18 cellular contexts compared by ENCODE assay signal in genomic region chr1:37002898-37003297, GRCh38. TPM values are rescaled to one million over a fixed set of nuclear protein-coding genes. Genes with fewer than 3 reads are reported as not detected.
DNase-seq lines count a peak whose midpoint lies in the region; ATAC-seq and TF ChIP-seq lines count a peak whose summit lies in the region.
"Had no signal": no experiment of that assay in that cellular context is flagged by ENCODE, and none has a peak within 500 bp of the region (broad histone marks: within the 10 kb centered on the region; RNA-seq: fewer than 3 reads in every experiment).

No MANE protein-coding gene starts in this region.

- H3K4me3 Mint-ChIP-seq in endodermal cell, result no peak overlapping the region
- no peak overlapping the region for H3K4me3 Mint-ChIP-seq in stimulated activated naive CD8-positive, alpha-beta T cell treated with anti-CD3 and anti-CD28 coated beads, Interleukin-15, amount 100 ng/mL, for 72 hours
- H3K4me3 Mint-ChIP-seq: CD4-positive, alpha-beta T cell; H9; IgD-negative memory B cell had no signal

- H3K9ac ChIP-seq in HCT116 (ENCODE audit: low read length) (no peak overlapping the region), endodermal cell (ENCODE audit: extremely low read depth, low read length, poor library complexity, severe bottlenecking) (no peak overlapping the region)

- no peaks in the 10 kb centered on the region for H3K4me1 ChIP-seq in HCT116 (ENCODE audit: control insufficient read depth in 1 of 2, insufficient read depth in 2 of 2, low read length in 2 of 2)
- peaks cover 67% of the 10 kb centered on the region for H3K4me1 ChIP-seq in OCI-LY7 (ENCODE audit: insufficient read depth, low read length, poor library complexity, severe bottlenecking)
- H3K4me1 ChIP-seq in endodermal cell (ENCODE audit: control insufficient read depth, insufficient read depth, low read length), result peaks cover 14% of the 10 kb centered on the region
- H3K4me1 ChIP-seq: BE2C, Caco-2 had no signal

- POLR2A ChIA-PET in HCT116 (lab: Charles Lee) (no interaction called here), OCI-LY7 (lab: Charles Lee) (interaction anchor here (0.6 to 2.0 kb wide), 6 partner anchors 13 to 291 kb away, joined by 3 to 9 read pairs (median 3); no protein-coding TSS in a partner anchor)

- no peak for TF ChIP-seq POLR2A in HCT116 (IDR thresholded peaks at IDR 0.05; ENCODE audit: borderline replicate concordance, extremely low read depth, insufficient read depth, insufficient read length)

- ATAC-seq in HCT116, result no peak
- no peak for ATAC-seq in stimulated activated naive CD8-positive, alpha-beta T cell treated with anti-CD3 and anti-CD28 coated beads, Interleukin-15, amount 100 ng/mL, for 72 hours
- ATAC-seq in HG03045 (IDR thresholded peaks at IDR 0.05; ENCODE audit: unreplicated experiment), result no peak
- ATAC-seq: HepG2 had no signal

- peak; percentile 19 for TF ChIP-seq CTCF in 22Rv1 (IDR thresholded peaks at IDR 0.05)
- peak; percentile 23 to 55 (median 50); a peak in 3 of 6 replicates for TF ChIP-seq CTCF in HCT116 (IDR thresholded peaks at IDR 0.05 in 2 of 3, conservative IDR thresholded peaks at IDR 0.05 in 1 of 3; ENCODE audit: borderline replicate concordance in 1 of 3, insufficient read depth in 1 of 3, low read depth in 2 of 3, low read length in 2 of 3)
- TF ChIP-seq CTCF in OCI-LY7 (conservative IDR thresholded peaks at IDR 0.05; ENCODE audit: low read length), result peak; percentile 29; the same call in 1 of the 2 replicates
- TF ChIP-seq CTCF in endodermal cell (conservative IDR thresholded peaks at IDR 0.05), result peak; percentile 29

- TF ChIP-seq RAD21 in HCT116 (IDR thresholded peaks at IDR 0.05; ENCODE audit: low read depth), result peak; percentile 26; the same call in 1 of the 2 replicates

- H3K27me3 ChIP-seq in HCT116 (ENCODE audit: insufficient read depth, low read length) (peaks cover 46% of the 10 kb centered on the region), endodermal cell (ENCODE audit: control insufficient read depth, insufficient read depth, low read length, poor library complexity, severe bottlenecking) (no peaks in the 10 kb centered on the region)
- H3K27me3 ChIP-seq: BE2C had no signal

- peaks cover 28% of the 10 kb centered on the region for H3K4me1 Mint-ChIP-seq in endodermal cell
- H3K4me1 Mint-ChIP-seq in stimulated activated naive CD8-positive, alpha-beta T cell treated with anti-CD3 and anti-CD28 coated beads, Interleukin-15, amount 100 ng/mL, for 72 hours, result no peaks in the 10 kb centered on the region

- no peaks in the 10 kb centered on the region for H3K9me3 ChIP-seq in HCT116 (ENCODE audit: control insufficient read depth in 1 of 2, insufficient read depth in 1 of 2, low read depth in 1 of 2, low read length in 2 of 2)
- no peaks in the 10 kb centered on the region for H3K9me3 ChIP-seq in OCI-LY7 (ENCODE audit: low read length)
- no peaks in the 10 kb centered on the region for H3K9me3 ChIP-seq in endodermal cell (ENCODE audit: control insufficient read depth, low read length)
- H3K9me3 ChIP-seq: BE2C, Caco-2 had no signal

- DNase-seq in HCT116 (ENCODE audit: low read depth, low spot score) (no peak), OCI-LY7 (ENCODE audit: low spot score) (no peak), endodermal cell (no peak), cerebellar cortex (ENCODE audit: low spot score) (no peak)
- no peak for DNase-seq in stimulated activated naive CD8-positive, alpha-beta T cell treated with anti-CD3 and anti-CD28 coated beads, Interleukin-15, amount 100 ng/mL, for 72 hours
- no peak for DNase-seq in stimulated activated naive CD4-positive, alpha-beta T cell treated with Interleukin-2 at 50 U/mL for 16 hours (lab: John Stamatoyannopoulos, UW)
- DNase-seq: BE2C; C1 segment of cervical spinal cord; Caco-2; CD4-positive, alpha-beta T cell; DMS79 treated with DMSO at 0.1 percent for 48 hours; H9; KG1 had no signal

- H2AFZ ChIP-seq in HCT116 (ENCODE audit: low read depth, low read length, poor library complexity, severe bottlenecking) (no peak overlapping the region), OCI-LY7 (ENCODE audit: low read length) (no peak overlapping the region)

- no peak overlapping the region for H3K27ac Mint-ChIP-seq in endodermal cell
- H3K27ac Mint-ChIP-seq in stimulated activated naive CD8-positive, alpha-beta T cell treated with anti-CD3 and anti-CD28 coated beads, Interleukin-15, amount 100 ng/mL, for 72 hours, result no peak overlapping the region
- H3K27ac Mint-ChIP-seq: CD4-positive, alpha-beta T cell; H9; IgD-negative memory B cell had no signal

- H3K79me2 ChIP-seq in HCT116 (ENCODE audit: insufficient read depth, low read length), result no peaks in the 10 kb centered on the region
- no peaks in the 10 kb centered on the region for H3K79me2 ChIP-seq in OCI-LY7 (ENCODE audit: insufficient read depth, low read depth, low read length)

- BruUV-seq in HCT116 (replicated peaks; lab: Mats Ljungman, UMichigan) (no TSS peak), OCI-LY7 (replicated peaks; lab: Mats Ljungman, UMichigan) (no TSS peak)

- no peaks in the 10 kb centered on the region for H3K27me3 Mint-ChIP-seq in endodermal cell (ENCODE audit: insufficient read depth)
- H3K27me3 Mint-ChIP-seq in stimulated activated naive CD8-positive, alpha-beta T cell treated with anti-CD3 and anti-CD28 coated beads, Interleukin-15, amount 100 ng/mL, for 72 hours, result peaks cover 11% of the 10 kb centered on the region

- CTCF ChIA-PET in HCT116 (lab: Charles Lee) (interaction anchor here (0.6 to 2.6 kb wide), 4 partner anchors 11 to 432 kb away, joined by 3 to 7 read pairs (median 4); no protein-coding TSS in a partner anchor), OCI-LY7 (lab: Charles Lee; ENCODE audit: unreplicated experiment) (no interaction called here)

- no peaks in the 10 kb centered on the region for H3K9me3 Mint-ChIP-seq in endodermal cell
- H3K9me3 Mint-ChIP-seq in stimulated activated naive CD8-positive, alpha-beta T cell treated with anti-CD3 and anti-CD28 coated beads, Interleukin-15, amount 100 ng/mL, for 72 hours, result no peaks in the 10 kb centered on the region
- H3K9me3 Mint-ChIP-seq: CD4-positive, alpha-beta T cell; H9; IgD-negative memory B cell had no signal

- RAD21 ChIA-PET in HCT116 (lab: Charles Lee; ENCODE audit: low non-redundant PET in 1 of 2, low total read pairs in 2 of 2, uncharacterized antibody in 2 of 2, unreplicated experiment in 2 of 2), result no interaction called here

- no peak overlapping the region for H3K27ac ChIP-seq in 22Rv1
- no peak overlapping the region for H3K27ac ChIP-seq in HCT116 (ENCODE audit: low read depth, low read length)
- peak overlapping the region; percentile 84 for H3K27ac ChIP-seq in OCI-LY7 (ENCODE audit: low read depth, low read length, poor library complexity, severe bottlenecking)
- no peak overlapping the region for H3K27ac ChIP-seq in endodermal cell (ENCODE audit: low read depth, low read length)

- H4K20me1 ChIP-seq in HCT116 (ENCODE audit: insufficient read depth), result no peaks in the 10 kb centered on the region
- no peaks in the 10 kb centered on the region for H4K20me1 ChIP-seq in OCI-LY7 (ENCODE audit: insufficient read depth, low read length)

- H3K36me3 ChIP-seq in HCT116 (ENCODE audit: control insufficient read depth in 1 of 2, insufficient read depth in 2 of 2, low read length in 2 of 2) (no peaks in the 10 kb centered on the region), OCI-LY7 (ENCODE audit: insufficient read depth, low read length) (peaks cover 14% of the 10 kb centered on the region; the same call in 1 of the 2 replicates), endodermal cell (ENCODE audit: control insufficient read depth, insufficient read depth, low read length) (no peaks in the 10 kb centered on the region)
- H3K36me3 ChIP-seq: BE2C had no signal

- H3K9me2 ChIP-seq in HCT116 (ENCODE audit: insufficient read depth), result no peaks in the 10 kb centered on the region
- H3K9me2 ChIP-seq in OCI-LY7 (ENCODE audit: insufficient read depth, low read length), result no peaks in the 10 kb centered on the region

- no peak overlapping the region for H3K4me2 ChIP-seq in HCT116 (ENCODE audit: low read length)
- H3K4me2 ChIP-seq in OCI-LY7 (ENCODE audit: low read length), result no peak overlapping the region

- H3K36me3 Mint-ChIP-seq in endodermal cell (ENCODE audit: low read depth), result no peaks in the 10 kb centered on the region

- intact Hi-C loops in HCT116 (cut with micrococcal nuclease), result no loop called here
- intact Hi-C loops in OCI-LY7 (cut with micrococcal nuclease; ENCODE audit: unreplicated experiment), result no loop called here

- 89 to 100% methylated on average over 2 to 3 of the region's 3 CpGs for WGBS in endodermal cell (ENCODE audit: insufficient coverage in 1 of 2, insufficient read length in 1 of 2), 2 experiments

- H3K4me3 ChIP-seq in HCT116 (replicated peaks in 1 of 2; ENCODE audit: low read depth in 1 of 2, low read length in 2 of 2) (no peak overlapping the region), OCI-LY7 (ENCODE audit: low read depth, low read length, poor library complexity, severe bottlenecking) (no peak overlapping the region), endodermal cell (ENCODE audit: low read length) (no peak overlapping the region)

TF ChIP-seq in HCT116, 20 proteins besides CTCF, POLR2A, EP300 and RAD21 (continues in another document):
- no peak for TF ChIP-seq EZH2 (IDR thresholded peaks at IDR 0.05)
- no peak for TF ChIP-seq CEBPB (IDR thresholded peaks at IDR 0.05; ENCODE audit: low read depth)
- no peak for TF ChIP-seq POLR2AphosphoS5 (IDR thresholded peaks at IDR 0.05; ENCODE audit: low read depth, low read length)
- TF ChIP-seq SP1 (IDR thresholded peaks at IDR 0.05; ENCODE audit: low read depth), result no peak
- TF ChIP-seq EGR1 (IDR thresholded peaks at IDR 0.05; ENCODE audit: low read depth), result no peak
- TF ChIP-seq ZNF274 (IDR thresholded peaks at IDR 0.05; ENCODE audit: low read depth, low read length), result no peak
- TF ChIP-seq, protein P1, sequence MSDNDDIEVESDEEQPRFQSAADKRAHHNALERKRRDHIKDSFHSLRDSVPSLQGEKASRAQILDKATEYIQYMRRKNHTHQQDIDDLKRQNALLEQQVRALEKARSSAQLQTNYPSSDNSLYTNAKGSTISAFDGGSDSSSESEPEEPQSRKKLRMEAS (IDR thresholded peaks at IDR 0.05), result no peak

RNA-seq across cellular contexts. Expression of gene GRIK3, which starts 31.4 kb away (rescaled TPM):
- total RNA-seq in HCT116 (2021; ENCODE audit: unreplicated experiment) (not detected), OCI-LY7 (2022) (48.6 and 55.0 TPM in 2 replicates), endodermal cell (10 to 100 TPM; 13.4 to 32.4 TPM)
- not detected in 2 replicates for polyA plus RNA-seq in HCT116 (2012)
- 13.1 and 16.3 TPM in 2 replicates for total RNA-seq in OCI-LY7 (2014; rRNA removed; shearing (Covaris generic))
- polyA plus RNA-seq in endodermal cell (2013, experiment 1 of 2), result 6.4 TPM
- polyA plus RNA-seq in endodermal cell (2013, experiment 2 of 2), result 6.6 TPM
- total RNA-seq: A172; Caco-2; CD4-positive, alpha-beta T cell; HepG2 had no signal
- polyA plus RNA-seq: HepG2 had no signal

Comparison
In these comparisons a context has a peak if more than half of its experiments do, and no peak if none do; other contexts are left out.
1. RNA of gene GRIK3, which starts 31.4 kb away (total RNA-seq): 13.1 to 55.0 TPM in OCI-LY7 and 13.4 to 32.4 TPM in endodermal cell; not detected in HCT116 (single experiment); every median in the first group is over 10 times any median in the second.
2. Peak in every context shown above with its lines, with median percentiles within 50 percentile points of each other: CTCF ChIP-seq.